Comparison of ENCODE assay signal across 8 cellular contexts in the genomic region with DNA sequence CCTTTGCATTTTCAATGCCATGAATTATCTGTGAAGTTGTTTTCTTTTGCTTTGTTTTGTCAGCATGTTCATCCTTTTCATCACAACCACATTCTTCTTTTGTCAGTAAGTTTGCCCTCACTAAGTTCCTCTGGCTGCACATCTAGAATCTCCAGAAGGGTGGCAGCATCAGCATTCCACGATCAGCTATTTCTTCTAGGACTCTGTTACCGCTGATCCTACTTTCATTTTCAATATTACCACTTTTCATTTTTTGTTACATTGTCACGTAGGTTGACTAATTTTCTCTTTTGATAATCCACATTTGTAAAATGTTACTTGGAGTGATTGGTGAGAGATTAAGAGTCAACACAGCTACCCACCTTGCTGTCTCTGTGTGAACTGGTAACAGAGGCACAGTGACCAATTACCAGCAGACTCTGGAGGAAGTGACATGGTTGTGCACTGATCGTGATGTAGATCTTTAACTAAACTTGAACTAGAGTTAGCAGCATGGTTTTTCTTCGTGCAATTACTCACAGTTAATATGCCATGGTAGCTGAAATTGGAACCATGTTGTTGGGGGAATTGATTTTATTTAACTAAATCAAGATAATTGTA.
DNase-seq lines count a peak whose midpoint lies in the region; ATAC-seq and TF ChIP-seq lines count a peak whose summit lies in the region.

No MANE protein-coding gene starts in this region.

- no peak overlapping the region for H3K27ac ChIP-seq in left ventricle myocardium inferior (replicated peaks)
- no peak overlapping the region for H3K27ac ChIP-seq in parathyroid adenoma
- H3K27ac ChIP-seq in prostate gland: no peak overlapping the region

- no peaks in the 10 kb centered on the region for H3K27me3 ChIP-seq in left ventricle myocardium inferior (ENCODE audit: low read depth)
- H3K27me3 ChIP-seq in parathyroid adenoma (ENCODE audit: control insufficient read depth, insufficient read depth, low read length): no peaks in the 10 kb centered on the region
- no peaks in the 10 kb centered on the region for H3K27me3 ChIP-seq in prostate gland (replicated peaks; ENCODE audit: insufficient read depth)

- no peaks in the 10 kb centered on the region for H3K36me3 ChIP-seq in left ventricle myocardium inferior
- no peaks in the 10 kb centered on the region for H3K36me3 ChIP-seq in parathyroid adenoma (ENCODE audit: control insufficient read depth, insufficient read depth, low read length)
- no peaks in the 10 kb centered on the region for H3K36me3 ChIP-seq in prostate gland

- H3K9ac ChIP-seq in parathyroid adenoma: no peak overlapping the region

- ATAC-seq in Right ventricle myocardium superior (ENCODE audit: poor library complexity): no peak
- ATAC-seq in HG03103 (IDR thresholded peaks at IDR 0.05; ENCODE audit: low read depth, unreplicated experiment): peak; percentile 61

- H3K79me2 ChIP-seq in parathyroid adenoma: no peaks in the 10 kb centered on the region

- H3K4me3 ChIP-seq in left ventricle myocardium inferior (peak overlapping the region; percentile 6), parathyroid adenoma (ENCODE audit: low read depth, low read length) (peak overlapping the region; percentile 48), prostate gland (no peak overlapping the region)

- TF ChIP-seq CTCF in left ventricle myocardium inferior (IDR thresholded peaks at IDR 0.05; ENCODE audit: borderline replicate concordance) (peak; percentile 12), parathyroid adenoma (IDR thresholded peaks at IDR 0.05) (no peak), prostate gland (IDR thresholded peaks at IDR 0.05) (no peak)

- 81% methylated on average over 5 of the region's 5 CpGs for WGBS in prostate gland

- intact Hi-C loops in left ventricle myocardium inferior (cut with micrococcal nuclease) (no loop called here), Right ventricle myocardium superior (cut with DNase I) (no loop called here), cardiac septum (cut with DNase I) (no loop called here), prostate gland (cut with DNase I) (no loop called here)

- H3K4me1 ChIP-seq in left ventricle myocardium inferior (no peaks in the 10 kb centered on the region), parathyroid adenoma (no peaks in the 10 kb centered on the region), prostate gland (replicated peaks) (no peaks in the 10 kb centered on the region)

- DNase-seq in left ventricle myocardium inferior (no peak), Right ventricle myocardium superior (no peak), SHP77 treated with DMSO at 0.1 percent for 48 hours (lab: John Stamatoyannopoulos, UW) (peak; percentile 31), cardiac septum (ENCODE audit: low spot score) (no peak), prostate gland (ENCODE audit: low spot score) (no peak)
- DNase-seq in effector CD4-positive, alpha-beta T cell: no peak

- H3K9me3 ChIP-seq in left ventricle myocardium inferior (replicated peaks): peaks cover 23% of the 10 kb centered on the region
- no peaks in the 10 kb centered on the region for H3K9me3 ChIP-seq in parathyroid adenoma (ENCODE audit: control insufficient read depth, low read length)
- H3K9me3 ChIP-seq in prostate gland: no peaks in the 10 kb centered on the region

- peak overlapping the region; percentile 13 for H2AFZ ChIP-seq in parathyroid adenoma

- peak overlapping the region; percentile 64 for H3K4me2 ChIP-seq in parathyroid adenoma (ENCODE audit: low read length)

- no peak for TF ChIP-seq POLR2A in prostate gland (IDR thresholded peaks at IDR 0.05)

Comparison
In these comparisons a context has a peak if more than half of its experiments do, and no peak if none do; other contexts are left out.
1. H3K4me3 ChIP-seq: peak in left ventricle myocardium inferior (single experiment) and parathyroid adenoma (single experiment); none in prostate gland (0 of 2).